Comparison of ENCODE assay signal across 8 cellular contexts in the genomic region with DNA sequence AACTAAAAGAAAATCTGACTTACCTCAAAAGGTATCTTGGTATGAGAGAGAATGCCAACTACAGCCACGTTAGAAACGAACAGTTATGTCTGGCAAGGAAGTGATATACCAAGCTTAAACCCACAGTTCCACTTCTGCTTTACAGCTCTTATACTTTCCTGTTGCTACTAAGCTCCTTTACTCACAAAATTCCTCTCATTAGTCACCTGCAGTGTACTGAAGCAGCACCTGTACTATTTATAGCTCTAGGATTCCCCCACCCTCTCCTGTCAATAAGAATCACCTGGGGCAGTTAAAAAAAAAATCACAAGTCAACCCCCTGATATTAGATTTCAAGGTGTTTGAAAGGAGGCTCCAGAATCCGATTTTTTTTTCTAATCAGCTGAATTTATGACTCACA.
DNase-seq lines count a peak whose midpoint lies in the region; ATAC-seq and TF ChIP-seq lines count a peak whose summit lies in the region.

No MANE protein-coding gene starts in this region.

- no peak for TF ChIP-seq CTCF in foreskin fibroblast (IDR thresholded peaks at IDR 0.05; ENCODE audit: low read depth, low read length)

- no peak for DNase-seq in activated CD4-positive, CD25-positive, alpha-beta regulatory T cell treated with anti-CD3 and anti-CD28 coated beads, Interleukin-2, amount 50 U/mL, for 72 hours
- DNase-seq in SW480 (ENCODE audit: low spot score) (peak; percentile 30), NCI-H2029 treated with DMSO at 0.1 percent for 48 hours (lab: John Stamatoyannopoulos, UW) (no peak), DMS79 treated with DMSO at 0.1 percent for 48 hours (lab: John Stamatoyannopoulos, UW) (no peak), foreskin fibroblast (no peak)
- DNase-seq in stimulated activated naive CD8-positive, alpha-beta T cell treated with anti-CD3 and anti-CD28 coated beads, Interleukin-15, Interleukin-2, amounts not matched to agents 100 U/mL and 50 U/mL, for 24 hours: no peak

- peak; percentile 46 to 64 for ATAC-seq in activated CD4-positive, CD25-positive, alpha-beta regulatory T cell treated with anti-CD3 and anti-CD28 coated beads, Interleukin-2, amount 50 U/mL, for 24 hours
- ATAC-seq in HG03159 (IDR thresholded peaks at IDR 0.05; ENCODE audit: unreplicated experiment): peak; percentile 73
- ATAC-seq in stimulated activated naive CD8-positive, alpha-beta T cell treated with anti-CD3 and anti-CD28 coated beads, Interleukin-15, Interleukin-2, amounts not matched to agents 100 U/mL and 50 U/mL, for 24 hours: peak; percentile 24

- no peak overlapping the region for H3K4me3 ChIP-seq in foreskin fibroblast (ENCODE audit: low read depth in 1 of 2, low read length in 2 of 2)
